ENCODE assay signal across 2 cellular contexts in genomic region chr14:72745991-72746980, GRCh38.
A peak's percentile ranks its signal among the peaks of the same experiment; 100 is the strongest.
TF ChIP-seq lines count a peak whose summit lies in the region.

No MANE protein-coding gene starts in this region.

TF ChIP-seq in IMR-90, 13 proteins besides CTCF, POLR2A, EP300 and RAD21 (continued from another document):
- TF ChIP-seq ELK1 (IDR thresholded peaks at IDR 0.05; ENCODE audit: borderline replicate concordance, low read depth, low read length) (no peak), FOS (IDR thresholded peaks at IDR 0.05; ENCODE audit: low read depth, low read length) (no peak), NFE2L2 (IDR thresholded peaks at IDR 0.05; ENCODE audit: low read depth, low read length) (no peak), CEBPB (IDR thresholded peaks at IDR 0.05; ENCODE audit: low read depth, low read length) (peak; percentile 84), MAZ (IDR thresholded peaks at IDR 0.05; ENCODE audit: borderline replicate concordance, low read depth, low read length) (no peak), BHLHE40 (IDR thresholded peaks at IDR 0.05; ENCODE audit: low read depth, low read length) (no peak), SMC3 (IDR thresholded peaks at IDR 0.05; ENCODE audit: low read depth, low read length) (peak; percentile 41)

TF ChIP-seq in HepG2, 621 proteins besides CTCF, POLR2A, EP300 and RAD21 (continued from another document):
- TF ChIP-seq BCLAF1 (IDR thresholded peaks at IDR 0.05) (no peak), SMC3 (IDR thresholded peaks at IDR 0.05; ENCODE audit: low read length) (peak; percentile 37; the same call in 1 of the 2 replicates), TEAD2 (CRISPR knock-in tag; IDR thresholded peaks at IDR 0.05) (no peak), KDM6A (CRISPR knock-in tag; IDR thresholded peaks at IDR 0.05; ENCODE audit: low read depth) (no peak), ZNF768 (CRISPR knock-in tag; IDR thresholded peaks at IDR 0.05) (no peak), ZNF687 (CRISPR knock-in tag; IDR thresholded peaks at IDR 0.05) (0 out of 2 replicates have a peak, but pooled peaks have one; percentile 8), KLF13 (CRISPR knock-in tag; IDR thresholded peaks at IDR 0.05) (no peak)
